Comparison of ENCODE assay signal across 26 cellular contexts in genomic region chr2:55721601-55722215, GRCh38. TPM values are rescaled to one million over a fixed set of nuclear protein-coding genes. Genes with fewer than 3 reads are reported as not detected.
A peak's percentile ranks its signal among the peaks of the same experiment; 100 is the strongest.
DNase-seq lines count a peak whose midpoint lies in the region; ATAC-seq, FAIRE-seq and TF ChIP-seq lines count a peak whose summit lies in the region.
"Had no signal": no experiment of that assay in that cellular context is flagged by ENCODE, and none has a peak within 500 bp of the region (broad histone marks: within the 10 kb centered on the region; RNA-seq: fewer than 3 reads in every experiment).

No MANE protein-coding gene starts in this region.

- no peak overlapping the region for H3K4me3 ChIP-seq in bronchial epithelial cell (ENCODE audit: low read depth, low read length)
- no peak overlapping the region for H3K4me3 ChIP-seq in mesendoderm (ENCODE audit: low read length)
- H3K4me3 ChIP-seq: dorsolateral prefrontal cortex, HAP-1, lung, stomach, upper lobe of left lung had no signal

- H3K4me3 Mint-ChIP-seq in activated T-helper 17 cell treated with anti-CD3 and anti-CD28 coated beads, Interleukin-2, amount 50 U/mL, for 72 hours, result no peak overlapping the region
- H3K4me3 Mint-ChIP-seq: activated CD4-positive, alpha-beta T cell treated with anti-CD3 and anti-CD28 coated beads, Interleukin-2, amount 10 ng/mL, durations not matched to agents 24 days and 14 days; activated T-cell treated with anti-CD3 and anti-CD28 coated beads, Interleukin-2, amount 50 U/mL, for 72 hours had no signal

- no peak for FAIRE-seq in bronchial epithelial cell (lab: Jason Lieb, UNC)
- FAIRE-seq: endothelial cell of umbilical vein, RCC 7860 had no signal

- no peak overlapping the region for H3K27ac ChIP-seq in mesendoderm (ENCODE audit: low read depth, low read length)
- H3K27ac ChIP-seq: dorsolateral prefrontal cortex, neutrophil, stomach, upper lobe of left lung, VCaP had no signal

- no peaks in the 10 kb centered on the region for H3K9me3 Mint-ChIP-seq in activated T-helper 17 cell treated with anti-CD3 and anti-CD28 coated beads, Interleukin-2, amount 50 U/mL, for 72 hours
- H3K9me3 Mint-ChIP-seq: activated CD4-positive, alpha-beta T cell treated with anti-CD3 and anti-CD28 coated beads, Interleukin-2, amount 10 ng/mL, durations not matched to agents 24 days and 14 days; activated T-cell treated with anti-CD3 and anti-CD28 coated beads, Interleukin-2, amount 50 U/mL, for 72 hours had no signal

- H3K27ac Mint-ChIP-seq in activated T-helper 17 cell treated with anti-CD3 and anti-CD28 coated beads, Interleukin-2, amount 50 U/mL, for 72 hours, result no peak overlapping the region
- H3K27ac Mint-ChIP-seq: activated CD4-positive, alpha-beta T cell treated with anti-CD3 and anti-CD28 coated beads, Interleukin-2, amount 10 ng/mL, durations not matched to agents 24 days and 14 days; activated T-cell treated with anti-CD3 and anti-CD28 coated beads, Interleukin-2, amount 50 U/mL, for 72 hours had no signal

- H3K4me2 ChIP-seq in mesendoderm (ENCODE audit: low read length), result no peak overlapping the region

- WGBS in mesendoderm (ENCODE audit: extremely low coverage, insufficient coverage, low lambda C conversion rate), result no CpG with 5 or more reads among the region's 5 CpGs

- H3K27me3 Mint-ChIP-seq in activated T-helper 17 cell treated with anti-CD3 and anti-CD28 coated beads, Interleukin-2, amount 50 U/mL, for 72 hours, result no peaks in the 10 kb centered on the region

- H3K9ac ChIP-seq in mesendoderm (ENCODE audit: low read length), result no peak overlapping the region

- no peaks in the 10 kb centered on the region for H3K4me1 ChIP-seq in mesendoderm (ENCODE audit: control insufficient read depth, low read depth, low read length)
- H3K4me1 ChIP-seq: HAP-1, stomach, upper lobe of left lung had no signal

- no peak overlapping the region for H2AK5ac ChIP-seq in mesendoderm (ENCODE audit: low read length)

- no peaks in the 10 kb centered on the region for H3K79me1 ChIP-seq in mesendoderm (ENCODE audit: low read length)

- H2BK5ac ChIP-seq in mesendoderm (ENCODE audit: low read length), result no peak overlapping the region

- no peak for TF ChIP-seq CTCF in bronchial epithelial cell (IDR thresholded peaks at IDR 0.05; ENCODE audit: insufficient read depth, low read length, severe bottlenecking)
- TF ChIP-seq CTCF in omental fat pad (IDR thresholded peaks at IDR 0.05), result no peak

- no peaks in the 10 kb centered on the region for H3K4me1 Mint-ChIP-seq in activated T-helper 17 cell treated with anti-CD3 and anti-CD28 coated beads, Interleukin-2, amount 50 U/mL, for 72 hours
- H3K4me1 Mint-ChIP-seq: activated CD4-positive, alpha-beta T cell treated with anti-CD3 and anti-CD28 coated beads, Interleukin-2, amount 10 ng/mL, durations not matched to agents 24 days and 14 days had no signal

- no peaks in the 10 kb centered on the region for H3K27me3 ChIP-seq in bronchial epithelial cell (ENCODE audit: control insufficient read depth, insufficient read depth, low read length)
- no peaks in the 10 kb centered on the region for H3K27me3 ChIP-seq in mesendoderm (ENCODE audit: insufficient read depth, low read length, poor library complexity)
- H3K27me3 ChIP-seq: dorsolateral prefrontal cortex, upper lobe of left lung had no signal

- no peak overlapping the region for H3K4ac ChIP-seq in mesendoderm (ENCODE audit: low read depth, low read length)

- no peaks in the 10 kb centered on the region for H3K79me2 ChIP-seq in mesendoderm (ENCODE audit: control insufficient read depth, insufficient read depth, low read length)

- no peak overlapping the region for H3K23ac ChIP-seq in mesendoderm (ENCODE audit: low read length)

- H4K8ac ChIP-seq in mesendoderm (ENCODE audit: low read depth, low read length), result no peak overlapping the region

- H3K36me3 Mint-ChIP-seq in activated T-helper 17 cell treated with anti-CD3 and anti-CD28 coated beads, Interleukin-2, amount 50 U/mL, for 72 hours (ENCODE audit: low read depth), result no peaks in the 10 kb centered on the region

- H2BK120ac ChIP-seq in mesendoderm (ENCODE audit: low read depth, low read length), result no peak overlapping the region

- DNase-seq in DMS53 treated with DMSO at 0.1 percent for 48 hours (lab: John Stamatoyannopoulos, UW; ENCODE audit: unreplicated experiment) (peak; percentile 76), HT-29 (ENCODE audit: low spot score) (peak; percentile 38), bronchial epithelial cell (ENCODE audit: low read depth) (peak; percentile 77), mesendoderm (peak; percentile 16), amniotic stem cell (lab: John Stamatoyannopoulos, UW) (no peak), foreskin melanocyte (no peak), omental fat pad (ENCODE audit: low spot score) (no peak)
- DNase-seq: activated CD4-positive, alpha-beta T cell treated with anti-CD3 and anti-CD28 coated beads, Interleukin-2, amount 10 ng/mL, durations not matched to agents 24 days and 14 days; activated naive CD4-positive, alpha-beta T cell treated with anti-CD3 and anti-CD28 coated beads, Interleukin-2, amount 50 U/mL, for 16 hours; activated T-cell treated with anti-CD3 and anti-CD28 coated beads, Interleukin-2, amount 50 U/mL, for 72 hours; aorta; central memory CD4-positive, alpha-beta T cell; dorsolateral prefrontal cortex; islet precursor cell; NCI-H2029; NCI-H510A; stimulated activated CD4-positive, alpha-beta T cell treated with anti-CD3 and anti-CD28 coated beads, Interleukin-12 subunit alpha, Interleukin-12 subunit beta, amount 100 ng/mL, for 4 hours; stomach; upper lobe of left lung had no signal

- no peak overlapping the region for H2BK15ac ChIP-seq in mesendoderm (replicated peaks; ENCODE audit: low read depth)

- no peak overlapping the region for H3K18ac ChIP-seq in mesendoderm (ENCODE audit: low read length)

- no peak for ATAC-seq in omental fat pad (ENCODE audit: low FRiP score)
- no peak for ATAC-seq in activated T-helper 17 cell treated with anti-CD3 and anti-CD28 coated beads, Interleukin-2, amount 50 U/mL, for 72 hours (replicated peaks)
- ATAC-seq: activated T-cell treated with anti-CD3 and anti-CD28 coated beads, Interleukin-2, amount 50 U/mL, for 72 hours had no signal

- no peak overlapping the region for H4K5ac ChIP-seq in mesendoderm (ENCODE audit: low read length)

- no peak overlapping the region for H3K56ac ChIP-seq in mesendoderm (ENCODE audit: low read length)

- H3K36me3 ChIP-seq in bronchial epithelial cell (ENCODE audit: control insufficient read depth, insufficient read depth, low read length) (no peaks in the 10 kb centered on the region), mesendoderm (ENCODE audit: control insufficient read depth, insufficient read depth, low read length) (no peaks in the 10 kb centered on the region)
- H3K36me3 ChIP-seq: HAP-1, neutrophil, stomach, upper lobe of left lung had no signal

RNA-seq across cellular contexts. Expression of gene PNPT1, which starts 28.1 kb away (rescaled TPM):
- 19.9 and 22.8 TPM in 2 replicates for total RNA-seq in HT-29 (2014; rRNA removed; shearing (Covaris generic))
- total RNA-seq in bronchial epithelial cell, result 30.1 and 30.8 TPM in 2 replicates
- 22.5 TPM for polyA plus RNA-seq in mesendoderm (2013, experiment 1 of 2)
- 21.7 TPM for polyA plus RNA-seq in mesendoderm (2013, experiment 2 of 2)
- total RNA-seq in omental fat pad, result 10 to 100 TPM; 11.8 to 34.2 (median 17.0) TPM
- 10 to 100 TPM; 24.2 to 52.4 TPM for total RNA-seq in activated T-helper 17 cell treated with anti-CD3 and anti-CD28 coated beads, Interleukin-2, amount 50 U/mL, for 72 hours

Comparison
In these comparisons a context has a peak if more than half of its experiments do, and no peak if none do; other contexts are left out.
1. DNase-seq: peak in DMS53 treated with DMSO at 0.1 percent for 48 hours (single experiment), HT-29 (single experiment), bronchial epithelial cell (single experiment) and mesendoderm (single experiment); none in amniotic stem cell (single experiment), foreskin melanocyte (single experiment) and omental fat pad (single experiment).